Comparison of ENCODE assay signal across 10 cellular contexts in the genomic region with DNA sequence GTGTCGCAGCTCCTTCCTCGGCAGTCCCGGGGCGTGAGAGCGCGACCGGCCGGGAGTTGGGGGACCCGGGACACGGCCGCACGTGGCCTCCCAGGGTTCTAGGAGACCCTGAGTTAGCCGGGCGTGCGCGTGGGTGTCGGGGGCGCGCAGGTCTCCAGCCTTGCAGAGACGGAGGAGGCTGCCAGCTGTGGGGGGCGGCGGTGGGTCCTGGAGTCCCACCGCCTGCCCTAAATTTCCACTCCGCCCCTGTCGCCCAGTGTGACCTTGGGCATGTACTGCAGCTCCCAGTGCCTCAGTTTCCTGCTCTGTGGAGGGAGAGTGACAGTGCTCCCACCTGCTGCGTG. TPM values are rescaled to one million over a fixed set of nuclear protein-coding genes. Genes with fewer than 3 reads are reported as not detected.
DNase-seq lines count a peak whose midpoint lies in the region; ATAC-seq and TF ChIP-seq lines count a peak whose summit lies in the region.
"Had no signal": no experiment of that assay in that cellular context is flagged by ENCODE, and none has a peak within 500 bp of the region (broad histone marks: within the 10 kb centered on the region; RNA-seq: fewer than 3 reads in every experiment).

No MANE protein-coding gene starts in this region.

- H2AFZ ChIP-seq in neuronal stem cell (ENCODE audit: low read length): no peak overlapping the region

- no peaks in the 10 kb centered on the region for H3K27me3 Mint-ChIP-seq in effector memory CD8-positive, alpha-beta T cell

- H3K9me3 Mint-ChIP-seq in effector memory CD8-positive, alpha-beta T cell: no peaks in the 10 kb centered on the region

- no peaks in the 10 kb centered on the region for H3K27me3 ChIP-seq in HUES48 (ENCODE audit: control insufficient read depth, insufficient read depth, low read length)
- H3K27me3 ChIP-seq in neuronal stem cell (ENCODE audit: control insufficient read depth in 3 of 3, insufficient read depth in 3 of 3, low read depth in 1 of 3, low read length in 3 of 3): peaks cover 0 to 2% (median 0%) of the 10 kb centered on the region in 3 experiments

- peak overlapping the region; percentile 73 for H2BK12ac ChIP-seq in neuronal stem cell (ENCODE audit: low read length)

- H3K36me3 ChIP-seq in HUES48 (ENCODE audit: control insufficient read depth, insufficient read depth, low read length) (no peaks in the 10 kb centered on the region), neuronal stem cell (replicated peaks in 1 of 2; ENCODE audit: control insufficient read depth in 2 of 2, insufficient read depth in 2 of 2, low read length in 2 of 2) (no peaks in the 10 kb centered on the region)

- H3K9ac ChIP-seq in HUES48 (ENCODE audit: low read depth, low read length): no peak overlapping the region
- H3K9ac ChIP-seq in neuronal stem cell (ENCODE audit: low read depth, low read length, poor library complexity): peak overlapping the region; percentile 84

- H3K23ac ChIP-seq in neuronal stem cell (ENCODE audit: low read depth, low read length, poor library complexity): peak overlapping the region; percentile 95

- H3K79me1 ChIP-seq in neuronal stem cell (ENCODE audit: low read depth, low read length): no peaks in the 10 kb centered on the region

- H3K4me2 ChIP-seq in neuronal stem cell (ENCODE audit: insufficient read depth, low read length, poor library complexity, severe bottlenecking): peak overlapping the region; percentile 60

- peak overlapping the region; percentile 94 for H3K18ac ChIP-seq in neuronal stem cell (ENCODE audit: low read length)

- H3K36me3 Mint-ChIP-seq in effector memory CD8-positive, alpha-beta T cell (ENCODE audit: insufficient read depth): no peaks in the 10 kb centered on the region

- H4K8ac ChIP-seq in neuronal stem cell (ENCODE audit: low read depth, low read length): peak overlapping the region; percentile 23

- H3K4me3 ChIP-seq in HUES48 (ENCODE audit: low read depth, low read length) (peak overlapping the region; percentile 50), neuronal stem cell (ENCODE audit: low read length in 2 of 2) (peak overlapping the region in 1 of 2 donors; percentile 69)

- no peak overlapping the region for H3K4ac ChIP-seq in neuronal stem cell (ENCODE audit: low read length)

- no peak for ATAC-seq in effector memory CD8-positive, alpha-beta T cell (replicated peaks)
- no peak for ATAC-seq in GM19324 (IDR thresholded peaks at IDR 0.05; ENCODE audit: low FRiP score, unreplicated experiment)

- whole genome bisulfite sequencing in neuronal stem cell (ENCODE audit: extremely low coverage in 2 of 2, insufficient read length in 2 of 2, insufficient replicate concordance in 1 of 2), 2 donors: no CpG with 5 or more reads among the region's 26 CpGs

- no peak overlapping the region for H4K91ac ChIP-seq in neuronal stem cell (ENCODE audit: low read depth, low read length, poor library complexity)

- no peak overlapping the region for H2BK5ac ChIP-seq in neuronal stem cell (ENCODE audit: low read length)

- DNase-seq in effector memory CD8-positive, alpha-beta T cell: no peak
- DNase-seq in neuronal stem cell (ENCODE audit: low spot score) (no peak), RKO (ENCODE audit: low spot score) (no peak), AG08395 (ENCODE audit: low spot score) (no peak)
- no peak for DNase-seq in activated effector memory CD4-positive, alpha-beta T cell treated with anti-CD3 and anti-CD28 coated beads, Interleukin-2, amount 50 U/mL, for 16 hours
- DNase-seq: Caco-2 had no signal

- peaks cover 0 to 2% of the 10 kb centered on the region in 2 donors for H3K4me1 Mint-ChIP-seq in effector memory CD8-positive, alpha-beta T cell (ENCODE audit: low read depth in 2 of 2)

- H2AK5ac ChIP-seq in neuronal stem cell (ENCODE audit: low read depth, low read length): peak overlapping the region; percentile 84

- H2BK120ac ChIP-seq in neuronal stem cell (ENCODE audit: low read depth, low read length): no peak overlapping the region

- no peaks in the 10 kb centered on the region for H3K9me3 ChIP-seq in HUES48 (ENCODE audit: control insufficient read depth, insufficient read depth, low read length)
- no peaks in the 10 kb centered on the region for H3K9me3 ChIP-seq in neuronal stem cell (replicated peaks in 1 of 2; ENCODE audit: control insufficient read depth in 2 of 2, insufficient read depth in 1 of 2, low read depth in 1 of 2, low read length in 2 of 2)
- H3K9me3 ChIP-seq: Caco-2 had no signal

- H3K14ac ChIP-seq in neuronal stem cell (ENCODE audit: low read length): peak overlapping the region; percentile 94

- H3K27ac ChIP-seq in 22Rv1 (peak overlapping the region; percentile 53), HUES48 (ENCODE audit: low read depth, low read length) (no peak overlapping the region), neuronal stem cell (replicated peaks; ENCODE audit: low read length) (no peak overlapping the region)
- H3K27ac ChIP-seq: epithelial cell of prostate had no signal

- H3K4me1 ChIP-seq in HUES48 (ENCODE audit: control insufficient read depth, insufficient read depth, low read length) (peaks cover 2% of the 10 kb centered on the region; the same call in 1 of the 2 replicates), neuronal stem cell (ENCODE audit: control insufficient read depth in 2 of 2, insufficient read depth in 1 of 2, low read depth in 1 of 2, low read length in 2 of 2) (peaks cover 2 to 12% of the 10 kb centered on the region in 2 donors)

- peak overlapping the region; percentile 58 for H2BK15ac ChIP-seq in neuronal stem cell (ENCODE audit: low read length)

- H3K27ac Mint-ChIP-seq in effector memory CD8-positive, alpha-beta T cell: no peak overlapping the region

- TF ChIP-seq CTCF in 22Rv1 (IDR thresholded peaks at IDR 0.05): no peak

- H3K4me3 Mint-ChIP-seq in effector memory CD8-positive, alpha-beta T cell: peak overlapping the region; percentile 65 to 71

RNA-seq across cellular contexts. Expression of a gene that starts 18.8 kb away (rescaled TPM):
- polyA plus RNA-seq in neuronal stem cell (2013, experiment 1 of 2): 10.9 TPM
- 10.8 TPM for polyA plus RNA-seq in neuronal stem cell (2013, experiment 2 of 2)

RNA-seq across cellular contexts. Expression of a gene that starts 52.9 kb away (rescaled TPM):
- polyA plus RNA-seq in neuronal stem cell (2013, experiment 1 of 2): 0.28 TPM
- polyA plus RNA-seq in neuronal stem cell (2013, experiment 2 of 2): 0.22 TPM
